ENCODE assay signal across 21 cellular contexts in genomic region chr5:95332179-95332578, GRCh38. TPM values are rescaled to one million over a fixed set of nuclear protein-coding genes. Genes with fewer than 3 reads are reported as not detected.
DNase-seq lines count a peak whose midpoint lies in the region; ATAC-seq and TF ChIP-seq lines count a peak whose summit lies in the region.
"Had no signal": no experiment of that assay in that cellular context is flagged by ENCODE, and none has a peak within 500 bp of the region (broad histone marks: within the 10 kb centered on the region; RNA-seq: fewer than 3 reads in every experiment).

No MANE protein-coding gene starts in this region.

- H3K27me3 Mint-ChIP-seq in MCF 10A (ENCODE audit: insufficient read depth, unreplicated experiment), result peaks cover 20% of the 10 kb centered on the region
- H3K27me3 Mint-ChIP-seq: CD4-positive, CD25-positive, alpha-beta regulatory T cell had no signal

- H3K4me1 Mint-ChIP-seq in MCF 10A (ENCODE audit: insufficient read depth, unreplicated experiment), result peaks cover 7% of the 10 kb centered on the region
- H3K4me1 Mint-ChIP-seq: CD4-positive, CD25-positive, alpha-beta regulatory T cell; CD8-positive, alpha-beta memory T cell had no signal

- BruUV-seq in MCF 10A (replicated peaks; lab: Mats Ljungman, UMichigan), result no TSS peak

- ATAC-seq in HG03280 (IDR thresholded peaks at IDR 0.05; ENCODE audit: unreplicated experiment), result no peak
- ATAC-seq: GM23338, HepG2 had no signal

- no peaks in the 10 kb centered on the region for H3K36me3 Mint-ChIP-seq in MCF 10A (ENCODE audit: insufficient read depth, unreplicated experiment)
- H3K36me3 Mint-ChIP-seq: CD8-positive, alpha-beta memory T cell had no signal

- H3K9me3 ChIP-seq in breast epithelium (no peaks in the 10 kb centered on the region), tibial nerve (no peaks in the 10 kb centered on the region)
- H3K9me3 ChIP-seq: BE2C had no signal

- TF ChIP-seq EP300 in tibial nerve (IDR thresholded peaks at IDR 0.05), result no peak

- H3K4me3 ChIP-seq in breast epithelium (no peak overlapping the region), LNCaP clone FGC (ENCODE audit: low read depth, low read length) (no peak overlapping the region), tibial nerve (no peak overlapping the region)
- H3K4me3 ChIP-seq: GM23338 had no signal

- WGBS in tibial nerve, 2 donors, result 71 to 74% methylated on average over 3 of the region's 3 CpGs

- intact Hi-C loops in MCF 10A (cut with micrococcal nuclease), result no loop called here
- intact Hi-C loops in breast epithelium (cut with DNase I; ENCODE audit: low total_unique reads), result no loop called here

- CTCF ChIA-PET in MCF 10A (lab: Yijun Ruan, JAX), result no interaction called here

- no peaks in the 10 kb centered on the region for H3K27me3 ChIP-seq in breast epithelium
- H3K27me3 ChIP-seq in tibial nerve, result no peaks in the 10 kb centered on the region

- H3K4me3 Mint-ChIP-seq in MCF 10A (ENCODE audit: unreplicated experiment), result no peak overlapping the region
- H3K4me3 Mint-ChIP-seq: CD4-positive, CD25-positive, alpha-beta regulatory T cell; CD8-positive, alpha-beta memory T cell; GM23338; HFFc6 had no signal

- TF ChIP-seq POLR2A in breast epithelium (IDR thresholded peaks at IDR 0.05) (no peak), tibial nerve (IDR thresholded peaks at IDR 0.05) (no peak)

- TF ChIP-seq CTCF in MCF 10A (IDR thresholded peaks at IDR 0.05; ENCODE audit: unreplicated experiment) (no peak), breast epithelium (IDR thresholded peaks at IDR 0.05) (no peak), LNCaP clone FGC (IDR thresholded peaks at IDR 0.05; ENCODE audit: control insufficient read depth, extremely low read depth, insufficient read depth) (no peak), tibial nerve (IDR thresholded peaks at IDR 0.05) (no peak)

- no peaks in the 10 kb centered on the region for H3K9me3 Mint-ChIP-seq in MCF 10A (ENCODE audit: unreplicated experiment)
- H3K9me3 Mint-ChIP-seq: GM23338, HFFc6 had no signal

- H3K36me3 ChIP-seq in breast epithelium (no peaks in the 10 kb centered on the region), tibial nerve (no peaks in the 10 kb centered on the region)
- H3K36me3 ChIP-seq: BE2C had no signal

- H3K4me1 ChIP-seq in breast epithelium, result no peaks in the 10 kb centered on the region
- no peaks in the 10 kb centered on the region for H3K4me1 ChIP-seq in tibial nerve
- H3K4me1 ChIP-seq: BE2C had no signal

- H3K27ac ChIP-seq in breast epithelium (no peak overlapping the region), tibial nerve (no peak overlapping the region)

- H3K27ac Mint-ChIP-seq in MCF 10A (ENCODE audit: low read depth, unreplicated experiment), result no peak overlapping the region
- H3K27ac Mint-ChIP-seq: CD4-positive, CD25-positive, alpha-beta regulatory T cell; CD8-positive, alpha-beta memory T cell; GM23338; HFFc6 had no signal

- POLR2A ChIA-PET in MCF 10A (lab: Yijun Ruan, JAX), result no interaction called here

- peak; percentile 57 for DNase-seq in MCF 10A (ENCODE audit: unreplicated experiment)
- no peak for DNase-seq in breast epithelium (ENCODE audit: low spot score in 2 of 2)
- DNase-seq in LNCaP clone FGC (ENCODE audit: low read depth), result peak; percentile 39
- peak; percentile 30 for DNase-seq in astrocyte of the hippocampus (ENCODE audit: low read depth, low spot score)
- DNase-seq in tibial nerve (ENCODE audit: low spot score in 2 of 2), result no peak
- no peak for DNase-seq in activated naive CD4-positive, alpha-beta T cell treated with anti-CD3 and anti-CD28 coated beads, Interleukin-2, amount 50 U/mL, for 16 hours
- DNase-seq: ACHN; BE2C; C1 segment of cervical spinal cord; CD4-positive, CD25-positive, alpha-beta regulatory T cell; CD8-positive, alpha-beta memory T cell; COR-L47; DMS153; DMS79; GDM1; HCEC 1CT; HFFc6 had no signal

RNA-seq across cellular contexts. Expression of gene MCTP1, which starts 47.3 kb away (rescaled TPM):
- total RNA-seq in MCF 10A (2022), result 29.3 and 40.3 TPM in 2 replicates
- 10 to 100 TPM; 22.8 to 57.8 (median 24.3) TPM for total RNA-seq in breast epithelium
- 100 to 1,000 TPM in 1 of 4 donors, 10 to 100 TPM in 3; 28.7 to 117 (median 48.2) TPM for total RNA-seq in tibial nerve

RNA-seq across cellular contexts. Expression of gene FAM81B, which starts 59.0 kb away (rescaled TPM):
- total RNA-seq in MCF 10A (2022) (not detected in 2 replicates), breast epithelium (1 to 10 TPM in 1 of 3 donors, not detected in 2; 2.6 TPM), tibial nerve (not detected)
- total RNA-seq: CD8-positive, alpha-beta memory T cell; Daoy; GM23338; HepG2; HFFc6 had no signal

Comparison
In these comparisons a context has a peak if more than half of its experiments do, and no peak if none do; other contexts are left out.
1. DNase-seq: peak in MCF 10A (single experiment), LNCaP clone FGC (single experiment) and astrocyte of the hippocampus (single experiment); none in breast epithelium (0 of 2), tibial nerve (0 of 2) and activated naive CD4-positive, alpha-beta T cell treated with anti-CD3 and anti-CD28 coated beads, Interleukin-2, amount 50 U/mL, for 16 hours (single experiment).